16 cellular contexts compared by ENCODE assay signal in genomic region chr11:14029415-14029814, GRCh38.
A peak's percentile ranks its signal among the peaks of the same experiment; 100 is the strongest.
DNase-seq lines count a peak whose midpoint lies in the region; ATAC-seq and TF ChIP-seq lines count a peak whose summit lies in the region.
"Had no signal": no experiment of that assay in that cellular context is flagged by ENCODE, and none has a peak within 500 bp of the region (broad histone marks: within the 10 kb centered on the region; RNA-seq: fewer than 3 reads in every experiment).

No MANE protein-coding gene starts in this region.

- intact Hi-C loops in ascending aorta (cut with DNase I) = no loop called here
- intact Hi-C loops in left colon (cut with DNase I, micrococcal nuclease) = no loop called here
- intact Hi-C loops in Calu3 (cut with micrococcal nuclease; ENCODE audit: unreplicated experiment) = no loop called here

- no peak overlapping the region for H3K4me3 ChIP-seq in ascending aorta
- H3K4me3 ChIP-seq: dorsolateral prefrontal cortex, ovary, skin epidermis had no signal

- no peak overlapping the region for H3K4me3 Mint-ChIP-seq in type B pancreatic cell
- no peak overlapping the region for H3K4me3 Mint-ChIP-seq in Calu3 (ENCODE audit: low read depth, unreplicated experiment)
- H3K4me3 Mint-ChIP-seq: CD8-positive, alpha-beta T cell had no signal

- CTCF ChIA-PET in Calu3 (lab: Charles Lee) = no interaction called here

- peak overlapping the region; percentile 40 for H3K27ac Mint-ChIP-seq in type B pancreatic cell
- no peak overlapping the region for H3K27ac Mint-ChIP-seq in Calu3 (ENCODE audit: unreplicated experiment)
- H3K27ac Mint-ChIP-seq: CD8-positive, alpha-beta T cell had no signal

- H3K27ac ChIP-seq in ascending aorta = peak overlapping the region; percentile 69 to 75
- H3K27ac ChIP-seq: RWPE1 had no signal

- no peaks in the 10 kb centered on the region for H3K27me3 ChIP-seq in ascending aorta
- H3K27me3 ChIP-seq: ovary had no signal

- peaks cover 3 to 13% of the 10 kb centered on the region in 2 donors for H3K4me1 ChIP-seq in ascending aorta

- no peaks in the 10 kb centered on the region for H3K36me3 Mint-ChIP-seq in type B pancreatic cell
- no peaks in the 10 kb centered on the region for H3K36me3 Mint-ChIP-seq in Calu3 (ENCODE audit: insufficient read depth, unreplicated experiment)
- H3K36me3 Mint-ChIP-seq: CD8-positive, alpha-beta T cell had no signal

- peaks cover 7% of the 10 kb centered on the region for H3K27me3 Mint-ChIP-seq in type B pancreatic cell
- H3K27me3 Mint-ChIP-seq in Calu3 (ENCODE audit: unreplicated experiment) = peaks cover 11% of the 10 kb centered on the region

- H3K36me3 ChIP-seq in ascending aorta = no peaks in the 10 kb centered on the region
- H3K36me3 ChIP-seq: ovary had no signal

- H3K9me3 ChIP-seq in ascending aorta = no peaks in the 10 kb centered on the region
- H3K9me3 ChIP-seq: ovary had no signal

- H3K9me3 Mint-ChIP-seq in type B pancreatic cell = no peaks in the 10 kb centered on the region
- no peaks in the 10 kb centered on the region for H3K9me3 Mint-ChIP-seq in Calu3 (ENCODE audit: low read depth, unreplicated experiment)
- H3K9me3 Mint-ChIP-seq: CD8-positive, alpha-beta T cell had no signal

- ATAC-seq in left colon = peak; percentile 67
- ATAC-seq: CD8-positive, alpha-beta T cell; stimulated activated naive CD8-positive, alpha-beta T cell treated with anti-CD3 and anti-CD28 coated beads, Interleukin-15, Interleukin-2, amounts not matched to agents 100 U/mL and 50 U/mL, for 24 hours had no signal

- no TSS peak for BruUV-seq in Calu3 (replicated peaks; lab: Mats Ljungman, UMichigan)

- H3K4me1 Mint-ChIP-seq in type B pancreatic cell (ENCODE audit: unreplicated experiment) (peaks cover 31% of the 10 kb centered on the region), Calu3 (ENCODE audit: low read depth, unreplicated experiment) (peaks cover 24% of the 10 kb centered on the region)

- TF ChIP-seq CTCF in ascending aorta (IDR thresholded peaks at IDR 0.05) (no peak), type B pancreatic cell (conservative IDR thresholded peaks at IDR 0.05) (no peak), Calu3 (IDR thresholded peaks at IDR 0.05; ENCODE audit: unreplicated experiment) (no peak)

- DNase-seq in DMS153 (lab: John Stamatoyannopoulos, UW) = peak; percentile 21
- DNase-seq in DMS153 treated with DMSO at 0.1 percent for 48 hours (lab: John Stamatoyannopoulos, UW; ENCODE audit: unreplicated experiment) = no peak
- no peak for DNase-seq in ascending aorta (ENCODE audit: low spot score in 2 of 2)
- peak; percentile 22 to 47 for DNase-seq in left colon
- no peak for DNase-seq in type B pancreatic cell (ENCODE audit: extremely low spot score, unreplicated experiment)
- DNase-seq in Ammon's horn (ENCODE audit: low spot score) = no peak
- DNase-seq in stimulated activated CD8-positive, alpha-beta memory T cell treated with anti-CD3 and anti-CD28 coated beads, Interleukin-4, amount 100 ng/mL, for 48 hours = no peak
- DNase-seq in Calu3 = no peak
- DNase-seq: activated CD4-positive, CD25-positive, alpha-beta regulatory T cell; CD8-positive, alpha-beta T cell; MM.1S; stimulated activated naive CD8-positive, alpha-beta T cell treated with anti-CD3 and anti-CD28 coated beads, Interleukin-15, Interleukin-2, amounts not matched to agents 100 U/mL and 50 U/mL, for 24 hours had no signal

Comparison
In these comparisons a context has a peak if more than half of its experiments do, and no peak if none do; other contexts are left out.
1. DNase-seq: peak in DMS153 (single experiment) and left colon (2 of 2); none in DMS153 treated with DMSO at 0.1 percent for 48 hours (single experiment), ascending aorta (0 of 2), type B pancreatic cell (single experiment), Ammon's horn (single experiment), stimulated activated CD8-positive, alpha-beta memory T cell treated with anti-CD3 and anti-CD28 coated beads, Interleukin-4, amount 100 ng/mL, for 48 hours (single experiment) and Calu3 (single experiment).